9 cellular contexts compared by ENCODE assay signal in the genomic region with DNA sequence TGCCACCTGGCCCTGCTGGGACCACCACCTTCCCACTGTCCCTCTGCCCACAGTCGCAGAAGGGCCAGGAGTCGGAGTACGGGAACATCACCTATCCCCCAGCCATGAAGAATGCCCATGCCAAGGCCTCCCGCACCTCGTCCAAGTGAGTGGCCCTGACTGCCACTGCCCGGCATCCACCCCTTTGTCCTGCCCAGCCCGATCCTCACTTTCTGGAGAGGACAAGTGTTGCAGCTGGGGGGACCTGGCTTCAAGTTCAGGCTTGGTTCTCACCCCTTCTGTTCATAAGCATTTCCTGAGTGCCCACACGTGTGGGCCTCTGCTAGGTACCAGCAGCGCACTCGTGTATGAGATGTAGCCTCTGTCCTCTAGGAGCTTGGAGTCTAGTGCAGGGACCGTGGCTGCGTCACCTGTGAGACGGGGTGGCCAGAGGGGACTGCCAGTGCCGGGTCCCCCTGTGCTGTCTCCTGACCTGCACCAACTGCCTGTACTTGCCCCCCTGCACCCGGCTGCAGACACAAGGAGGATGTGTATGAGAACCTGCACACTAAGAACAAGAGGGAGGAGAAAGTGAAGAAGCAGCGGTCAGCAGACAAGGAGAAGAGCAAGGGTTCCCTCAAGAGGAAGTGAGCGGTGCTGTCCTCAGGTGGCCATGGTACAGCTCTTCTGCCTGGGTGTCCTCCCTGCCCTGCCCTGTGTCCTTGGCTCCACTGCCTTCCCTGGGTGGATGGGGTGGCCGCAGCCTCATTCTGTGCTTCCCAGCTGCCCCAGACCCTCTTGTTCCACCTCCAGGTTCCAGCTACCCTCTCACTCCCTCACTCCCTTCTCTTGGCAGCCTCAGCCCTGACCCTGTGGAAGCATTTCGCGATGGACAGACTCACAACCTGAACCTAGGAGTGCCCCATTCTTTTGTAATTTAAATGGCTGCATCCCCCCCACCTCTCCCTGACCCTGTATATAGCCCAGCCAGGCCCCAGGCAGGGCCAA. TPM values are rescaled to one million over a fixed set of nuclear protein-coding genes. Genes with fewer than 3 reads are reported as not detected.
DNase-seq lines count a peak whose midpoint lies in the region; ATAC-seq, FAIRE-seq and TF ChIP-seq lines count a peak whose summit lies in the region.
"Had no signal": no experiment of that assay in that cellular context is flagged by ENCODE, and none has a peak within 500 bp of the region (broad histone marks: within the 10 kb centered on the region; RNA-seq: fewer than 3 reads in every experiment).

No MANE protein-coding gene starts in this region.

- H3K9me3 ChIP-seq in endothelial cell of umbilical vein (replicated peaks; ENCODE audit: control insufficient read depth, insufficient read depth, low read length), result no peaks in the 10 kb centered on the region
- H3K9me3 ChIP-seq in psoas muscle, result no peaks in the 10 kb centered on the region

- dilution Hi-C loops in endothelial cell of umbilical vein (cut with MboI; ENCODE audit: extremely low pct_ligation_motif_present, low sequenced_read_pairs), result no loop called here

- H4K20me1 ChIP-seq in endothelial cell of umbilical vein (replicated peaks; ENCODE audit: control insufficient read depth, extremely low read depth, insufficient read depth, low read length), result no peaks in the 10 kb centered on the region

- intact Hi-C loops in endothelial cell of umbilical vein (cut with micrococcal nuclease), result no loop called here
- intact Hi-C loops in psoas muscle (cut with DNase I), result loop anchor here (2.0 to 5.0 kb wide), 2 partner anchors 16 to 38 kb away; a partner anchor contains a TSS

- H3K4me3 ChIP-seq in endothelial cell of umbilical vein (replicated peaks in 1 of 3; ENCODE audit: insufficient read depth in 1 of 3, low read depth in 1 of 3, low read length in 3 of 3), result no peak overlapping the region
- H3K4me3 ChIP-seq in psoas muscle, result peak overlapping the region; percentile 13

- POLR2A ChIA-PET in endothelial cell of umbilical vein (lab: Charles Lee), result interaction anchor here (1.5 kb wide), 1 partner anchor 17 kb away, joined by 5 read pairs; a partner anchor contains a TSS

- DNase-seq in AG08395 (ENCODE audit: low spot score) (peak; percentile 17), endothelial cell of umbilical vein (ENCODE audit: low read depth, low spot score) (no peak), psoas muscle (peak; percentile 14 to 46), HPDE6-E6E7 (ENCODE audit: extremely low spot score) (no peak), cortex of kidney (lab: John Stamatoyannopoulos, UW) (no peak)

- no peak for FAIRE-seq in endothelial cell of umbilical vein (lab: Jason Lieb, UNC)
- FAIRE-seq: islet of Langerhans had no signal

- H3K9ac ChIP-seq in endothelial cell of umbilical vein (replicated peaks; ENCODE audit: extremely low read depth, insufficient read depth, low read length), result no peak overlapping the region

- H3K36me3 ChIP-seq in endothelial cell of umbilical vein (ENCODE audit: control insufficient read depth in 2 of 2, extremely low read depth in 1 of 2, insufficient read depth in 2 of 2, low read length in 2 of 2), result peaks cover 3 to 5% of the 10 kb centered on the region in 2 experiments
- H3K36me3 ChIP-seq in psoas muscle (ENCODE audit: insufficient read depth in 1 of 2, low read depth in 1 of 2), result peaks cover 0 to 9% of the 10 kb centered on the region in 2 donors

- peak overlapping the region; percentile 69 for H3K27ac ChIP-seq in endothelial cell of umbilical vein (ENCODE audit: insufficient read depth, low read depth, low read length)
- peak overlapping the region; percentile 72 for H3K27ac ChIP-seq in psoas muscle

- no peak overlapping the region for H3K4me2 ChIP-seq in endothelial cell of umbilical vein (ENCODE audit: insufficient read depth, low read length)

- peak overlapping the region; percentile 89 for H2AFZ ChIP-seq in endothelial cell of umbilical vein (ENCODE audit: low read depth, low read length)

- H3K27me3 ChIP-seq in endothelial cell of umbilical vein (ENCODE audit: control insufficient read depth in 2 of 2, insufficient read depth in 2 of 2, low read length in 2 of 2) (no peaks in the 10 kb centered on the region), psoas muscle (ENCODE audit: insufficient read depth in 3 of 3, low read length in 2 of 3) (no peaks in the 10 kb centered on the region)

- H3K79me2 ChIP-seq in endothelial cell of umbilical vein (ENCODE audit: control insufficient read depth, insufficient read depth, low read length), result no peaks in the 10 kb centered on the region

- CTCF ChIA-PET in endothelial cell of umbilical vein (lab: Charles Lee), result interaction anchor here (1.5 to 3.2 kb wide), 5 partner anchors 9 to 91 kb away, joined by 3 to 34 read pairs (median 6); a partner anchor contains a TSS

- TF ChIP-seq POLR2A in Raji (IDR thresholded peaks at IDR 0.05; ENCODE audit: insufficient read depth, low read depth, low read length), result 0 out of 2 replicates have a peak, but pooled peaks have one; percentile 35
- no peak for TF ChIP-seq POLR2A in endothelial cell of umbilical vein (IDR thresholded peaks at IDR 0.05; ENCODE audit: low read depth, low read length)

- 76 to 80% (median 79%) methylated on average over 18 to 20 of the region's 20 CpGs for WGBS in psoas muscle, 3 donors

- ATAC-seq in GM18520 (IDR thresholded peaks at IDR 0.05; ENCODE audit: unreplicated experiment) (peak; percentile 26), psoas muscle (peak in 2 of 4 donors; percentile 26 to 27), GM18870 (IDR thresholded peaks at IDR 0.05; ENCODE audit: unreplicated experiment) (no peak)

- no peaks in the 10 kb centered on the region for H3K9me1 ChIP-seq in endothelial cell of umbilical vein (replicated peaks; ENCODE audit: control insufficient read depth, extremely low read depth, insufficient read depth, low read length)

- no TSS peak for BruUV-seq in endothelial cell of umbilical vein (replicated peaks; lab: Mats Ljungman, UMichigan)

- TF ChIP-seq CTCF in endothelial cell of umbilical vein (IDR thresholded peaks at IDR 0.05; ENCODE audit: extremely low read depth in 1 of 2, insufficient read depth in 1 of 2, low read depth in 1 of 2, low read length in 2 of 2) (no peak), psoas muscle (IDR thresholded peaks at IDR 0.05) (no peak)

- H3K4me1 ChIP-seq in endothelial cell of umbilical vein (ENCODE audit: control insufficient read depth, extremely low read depth, insufficient read depth, low read length) (peaks cover 18% of the 10 kb centered on the region), psoas muscle (peaks cover 14% of the 10 kb centered on the region)

RNA-seq across cellular contexts. Expression of a gene that starts 9.4 kb away (rescaled TPM):
- total RNA-seq in endothelial cell of umbilical vein (1.6 and 1.8 TPM in 2 replicates), psoas muscle (1 to 10 TPM; 3.6 to 7.6 (median 4.6) TPM)
- polyA plus RNA-seq in endothelial cell of umbilical vein (0.25 and 0.38 TPM in 2 replicates), psoas muscle (1 to 10 TPM; 1.3 to 2.6 (median 2.1) TPM)
- polyA plus RNA-seq in endothelial cell of umbilical vein (2011; cell fraction: cytosol; rRNA removed), result 0.18 and 0.41 TPM in 2 replicates
- polyA plus RNA-seq in endothelial cell of umbilical vein (2011; cell fraction: nucleus; rRNA removed), result 0.51 and 1.1 TPM in 2 replicates
- polyA plus RNA-seq in endothelial cell of umbilical vein (2012), result 0.29 and 0.55 TPM in 2 replicates
- 0.28 and 0.46 TPM in 2 replicates for polyA minus RNA-seq in endothelial cell of umbilical vein
- 9.4 TPM for polyA minus RNA-seq in endothelial cell of umbilical vein (2011; cell fraction: cytosol; rRNA and poly(A)+ RNA removed)
- 0.48 and 2.4 TPM in 2 replicates for polyA minus RNA-seq in endothelial cell of umbilical vein (2011; cell fraction: nucleus; rRNA and poly(A)+ RNA removed)

RNA-seq across cellular contexts. Expression of a gene that starts 9.9 kb away (rescaled TPM):
- total RNA-seq in endothelial cell of umbilical vein, result 231 and 244 TPM in 2 replicates
- 390 and 409 TPM in 2 replicates for polyA plus RNA-seq in endothelial cell of umbilical vein
- polyA plus RNA-seq in endothelial cell of umbilical vein (2011; cell fraction: cytosol; rRNA removed), result 430 and 447 TPM in 2 replicates
- 271 and 280 TPM in 2 replicates for polyA plus RNA-seq in endothelial cell of umbilical vein (2011; cell fraction: nucleus; rRNA removed)
- polyA plus RNA-seq in endothelial cell of umbilical vein (2012), result 246 and 260 TPM in 2 replicates
- 176 and 178 TPM in 2 replicates for polyA minus RNA-seq in endothelial cell of umbilical vein
- polyA minus RNA-seq in endothelial cell of umbilical vein (2011; cell fraction: cytosol; rRNA and poly(A)+ RNA removed), result 134 TPM
- 66.9 and 67.4 TPM in 2 replicates for polyA minus RNA-seq in endothelial cell of umbilical vein (2011; cell fraction: nucleus; rRNA and poly(A)+ RNA removed)
- 100 to 1,000 TPM; 137 to 278 (median 180) TPM for total RNA-seq in psoas muscle
- 100 to 1,000 TPM; 176 to 381 (median 208) TPM for polyA plus RNA-seq in psoas muscle

RNA-seq across cellular contexts. Expression of a gene that starts 10.1 kb away (rescaled TPM):
- total RNA-seq in endothelial cell of umbilical vein (54.7 and 56.6 TPM in 2 replicates), psoas muscle (10 to 100 TPM; 30.1 to 59.4 (median 44.8) TPM)
- polyA plus RNA-seq in endothelial cell of umbilical vein (32.7 and 57.7 TPM in 2 replicates), psoas muscle (10 to 100 TPM; 26.6 to 66.5 (median 50.4) TPM)
- polyA plus RNA-seq in endothelial cell of umbilical vein (2011; cell fraction: cytosol; rRNA removed), result 47.5 and 57.5 TPM in 2 replicates
- 31.5 and 55.2 TPM in 2 replicates for polyA plus RNA-seq in endothelial cell of umbilical vein (2011; cell fraction: nucleus; rRNA removed)
- polyA plus RNA-seq in endothelial cell of umbilical vein (2012), result 62.5 and 99.6 TPM in 2 replicates
- polyA minus RNA-seq in endothelial cell of umbilical vein, result 27.0 and 29.6 TPM in 2 replicates
- polyA minus RNA-seq in endothelial cell of umbilical vein (2011; cell fraction: cytosol; rRNA and poly(A)+ RNA removed), result 34.5 TPM
- 14.6 and 20.9 TPM in 2 replicates for polyA minus RNA-seq in endothelial cell of umbilical vein (2011; cell fraction: nucleus; rRNA and poly(A)+ RNA removed)

RNA-seq across cellular contexts. Expression of a gene that starts 16.8 kb away (rescaled TPM):
- total RNA-seq in endothelial cell of umbilical vein (153 and 167 TPM in 2 replicates), psoas muscle (100 to 1,000 TPM in 2 of 4 donors, 10 to 100 TPM in 2; 80.4 to 110 (median 95.6) TPM)
- polyA plus RNA-seq in endothelial cell of umbilical vein (729 and 802 TPM in 2 replicates), psoas muscle (100 to 1,000 TPM; 223 to 269 (median 247) TPM)
- 563 and 605 TPM in 2 replicates for polyA plus RNA-seq in endothelial cell of umbilical vein (2011; cell fraction: cytosol; rRNA removed)
- 175 and 212 TPM in 2 replicates for polyA plus RNA-seq in endothelial cell of umbilical vein (2011; cell fraction: nucleus; rRNA removed)
- 176 and 200 TPM in 2 replicates for polyA plus RNA-seq in endothelial cell of umbilical vein (2012)
- polyA minus RNA-seq in endothelial cell of umbilical vein, result 79.2 and 103 TPM in 2 replicates
- polyA minus RNA-seq in endothelial cell of umbilical vein (2011; cell fraction: cytosol; rRNA and poly(A)+ RNA removed), result 85.2 TPM
- polyA minus RNA-seq in endothelial cell of umbilical vein (2011; cell fraction: nucleus; rRNA and poly(A)+ RNA removed), result 26.8 and 44.8 TPM in 2 replicates

RNA-seq across cellular contexts. Expression of a gene that starts 17.0 kb away (rescaled TPM):
- total RNA-seq in endothelial cell of umbilical vein, result not detected in 2 replicates
- polyA plus RNA-seq in endothelial cell of umbilical vein, result not detected in 2 replicates
- polyA plus RNA-seq in endothelial cell of umbilical vein (2011; cell fraction: cytosol; rRNA removed), result not detected in 2 replicates
- polyA plus RNA-seq in endothelial cell of umbilical vein (2011; cell fraction: nucleus; rRNA removed), result not detected in 2 replicates
- polyA plus RNA-seq in endothelial cell of umbilical vein (2012), result not detected in 2 replicates
- polyA minus RNA-seq in endothelial cell of umbilical vein, result not detected in 2 replicates
- not detected for polyA minus RNA-seq in endothelial cell of umbilical vein (2011; cell fraction: cytosol; rRNA and poly(A)+ RNA removed)
- not detected in 2 replicates for polyA minus RNA-seq in endothelial cell of umbilical vein (2011; cell fraction: nucleus; rRNA and poly(A)+ RNA removed)
- total RNA-seq in psoas muscle, result not detected
- polyA plus RNA-seq in psoas muscle, result not detected

Comparison
In these comparisons a context has a peak if more than half of its experiments do, and no peak if none do; other contexts are left out.
1. DNase-seq: peak in AG08395 (single experiment) and psoas muscle (2 of 2); none in endothelial cell of umbilical vein (single experiment), HPDE6-E6E7 (single experiment) and cortex of kidney (single experiment).